In genomic region chr22:17835256-17835655, GRCh38 we compare ENCODE assay signal across 19 cellular contexts.
"Had no signal": no experiment of that assay in that cellular context is flagged by ENCODE, and none has a peak within 500 bp of the region (broad histone marks: within the 10 kb centered on the region; RNA-seq: fewer than 3 reads in every experiment).

No MANE protein-coding gene starts in this region.

- ATAC-seq: left colon; lower lobe of right lung; naive thymus-derived CD8-positive, alpha-beta T cell had no signal

- DNase-seq: activated B cell treated with CpG ODN at 0.5 μM for 24 hours; activated CD4-positive, alpha-beta memory T cell treated with anti-CD3 and anti-CD28 coated beads for 36 hours; activated CD4-positive, alpha-beta T cell treated with anti-CD3 and anti-CD28 coated beads for 4 hours; activated naive CD8-positive, alpha-beta T cell treated with anti-CD3 and anti-CD28 coated beads for 36 hours; activated T-cell treated with anti-CD3 and anti-CD28 coated beads for 4 hours; amygdala; central memory CD4-positive, alpha-beta T cell; colonic mucosa; erythroblast; immature natural killer cell; left colon; lower lobe of right lung; naive thymus-derived CD8-positive, alpha-beta T cell; stimulated activated CD4-positive, alpha-beta T cell treated with anti-CD3 and anti-CD28 coated beads, Interleukin-15, amount 100 ng/mL, for 24 hours; stimulated activated CD4-positive, alpha-beta T cell treated with anti-CD3 and anti-CD28 coated beads, Interleukin-2, amount 100 ng/mL, for 48 hours; T-helper 1 cell; T-helper 9 cell; upper lobe of left lung had no signal

- H3K9me3 ChIP-seq: colonic mucosa, lower lobe of right lung, upper lobe of left lung had no signal

- H3K4me3 ChIP-seq: colonic mucosa, lower lobe of right lung, skin epidermis, upper lobe of left lung had no signal

- H3K27me3 ChIP-seq: colonic mucosa, upper lobe of left lung had no signal

- H3K27ac ChIP-seq: colonic mucosa, lower lobe of right lung, skin epidermis, upper lobe of left lung had no signal
